In the genomic region with DNA sequence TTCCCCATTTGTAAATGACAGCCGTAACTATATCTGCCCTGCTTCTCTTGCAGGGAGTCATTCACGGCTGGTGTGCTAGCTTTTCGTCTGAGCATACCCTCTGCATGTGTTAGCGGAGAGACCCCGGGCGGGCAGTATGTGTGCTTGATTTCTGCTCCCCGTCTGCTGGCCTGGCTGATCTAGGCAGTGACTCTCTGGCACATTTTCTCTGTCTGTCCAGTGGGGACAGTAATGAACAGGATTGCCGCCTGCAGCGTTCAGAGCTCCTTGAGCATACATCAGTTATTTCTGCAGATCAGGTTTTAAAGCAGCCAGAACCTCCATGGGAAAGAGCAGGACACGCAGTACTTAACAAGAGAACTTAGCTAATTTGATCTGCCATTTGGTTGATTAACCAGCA, we compare ENCODE assay signal across 13 cellular contexts.
A peak's percentile ranks its signal among the peaks of the same experiment; 100 is the strongest.
DNase-seq lines count a peak whose midpoint lies in the region; ATAC-seq and TF ChIP-seq lines count a peak whose summit lies in the region.
"Had no signal": no experiment of that assay in that cellular context is flagged by ENCODE, and none has a peak within 500 bp of the region (broad histone marks: within the 10 kb centered on the region; RNA-seq: fewer than 3 reads in every experiment).

No MANE protein-coding gene starts in this region.

- CTCF ChIA-PET in CD4-positive, alpha-beta T cell (lab: Charles Lee), result interaction anchor here (2.6 kb wide), 1 partner anchor 10 kb away, joined by 6 read pairs; no protein-coding TSS in a partner anchor
- CTCF ChIA-PET in activated B cell treated with CpG ODN at 0.5 μM for 24 hours (lab: Charles Lee), result interaction anchor here (1.1 kb wide), 2 partner anchors 10 to 33 kb away, joined by 3 to 4 read pairs; no protein-coding TSS in a partner anchor

- no peak overlapping the region for H3K4me3 Mint-ChIP-seq in CD4-positive, alpha-beta T cell
- no peak overlapping the region for H3K4me3 Mint-ChIP-seq in activated B cell treated with CpG ODN at 0.5 μM for 24 hours
- H3K4me3 Mint-ChIP-seq: activated naive CD8-positive, alpha-beta T cell treated with anti-CD3 and anti-CD28 coated beads, Interleukin-2, amount 10 ng/mL, durations not matched to agents 7 days and 5 days had no signal

- peaks cover 97% of the 10 kb centered on the region for H3K4me1 Mint-ChIP-seq in CD4-positive, alpha-beta T cell (ENCODE audit: low read depth)
- peaks cover 93% of the 10 kb centered on the region for H3K4me1 Mint-ChIP-seq in activated B cell treated with CpG ODN at 0.5 μM for 24 hours

- intact Hi-C loops in CD4-positive, alpha-beta T cell (cut with DNase I, micrococcal nuclease), result loop anchor here in 1 of 2 experiments (5.0 to 10.0 kb wide), 3 partner anchors 53 to 245 kb away; a partner anchor contains a TSS
- intact Hi-C loops in activated B cell treated with CpG ODN at 0.5 μM for 24 hours (cut with micrococcal nuclease), result no loop called here

- DNase-seq in CD4-positive, alpha-beta T cell, result no peak
- DNase-seq in G401 (ENCODE audit: low spot score) (peak; percentile 83), activated B cell treated with CpG ODN at 0.5 μM for 24 hours (no peak), midbrain (lab: John Stamatoyannopoulos, UW) (peak; percentile 40), foreskin keratinocyte (no peak)
- DNase-seq in activated CD4-positive, alpha-beta T cell treated with anti-CD3 and anti-CD28 coated beads for 1 hour, result no peak
- DNase-seq: activated CD4-positive, alpha-beta T cell treated with anti-CD3 and anti-CD28 coated beads for 4 hours; activated naive CD8-positive, alpha-beta T cell treated with anti-CD3 and anti-CD28 coated beads, Interleukin-2, amount 10 ng/mL, durations not matched to agents 7 days and 5 days; HCEC 1CT; NCI-H1694; sigmoid colon had no signal

- no peak overlapping the region for H3K27ac ChIP-seq in CD4-positive, alpha-beta T cell (ENCODE audit: low read depth, low read length)
- no peak overlapping the region for H3K27ac ChIP-seq in foreskin keratinocyte
- H3K27ac ChIP-seq: sigmoid colon had no signal

- no peaks in the 10 kb centered on the region for H3K9me3 Mint-ChIP-seq in CD4-positive, alpha-beta T cell
- no peaks in the 10 kb centered on the region for H3K9me3 Mint-ChIP-seq in activated B cell treated with CpG ODN at 0.5 μM for 24 hours
- H3K9me3 Mint-ChIP-seq: activated naive CD8-positive, alpha-beta T cell treated with anti-CD3 and anti-CD28 coated beads, Interleukin-2, amount 10 ng/mL, durations not matched to agents 7 days and 5 days had no signal

- peak overlapping the region; percentile 93 for H3K27ac Mint-ChIP-seq in CD4-positive, alpha-beta T cell
- H3K27ac Mint-ChIP-seq in activated B cell treated with CpG ODN at 0.5 μM for 24 hours, result peak overlapping the region; percentile 26
- H3K27ac Mint-ChIP-seq: activated naive CD8-positive, alpha-beta T cell treated with anti-CD3 and anti-CD28 coated beads, Interleukin-2, amount 10 ng/mL, durations not matched to agents 7 days and 5 days had no signal

- POLR2A ChIA-PET in CD4-positive, alpha-beta T cell (lab: Charles Lee), result interaction anchor here (0.9 kb wide), 1 partner anchor 81 kb away, joined by 3 read pairs; no protein-coding TSS in a partner anchor
- POLR2A ChIA-PET in activated B cell treated with CpG ODN at 0.5 μM for 24 hours (lab: Charles Lee), result interaction anchor here (1.9 kb wide), 1 partner anchor 18 kb away, joined by 5 read pairs; no protein-coding TSS in a partner anchor

- H3K36me3 Mint-ChIP-seq in CD4-positive, alpha-beta T cell (ENCODE audit: low read depth), result no peaks in the 10 kb centered on the region
- H3K36me3 Mint-ChIP-seq in activated B cell treated with CpG ODN at 0.5 μM for 24 hours (ENCODE audit: low read depth), result peaks cover 92% of the 10 kb centered on the region

- ATAC-seq in CD4-positive, alpha-beta T cell (ENCODE audit: poor library complexity), result no peak
- ATAC-seq in activated B cell treated with CpG ODN at 0.5 μM for 24 hours (ENCODE audit: low read depth) (no peak), HG02970 (IDR thresholded peaks at IDR 0.05; ENCODE audit: low FRiP score, unreplicated experiment) (no peak), foreskin keratinocyte (no peak)
- ATAC-seq: GM12878 had no signal

- no peaks in the 10 kb centered on the region for H3K27me3 ChIP-seq in CD4-positive, alpha-beta T cell (ENCODE audit: control insufficient read depth, insufficient read depth, low read length)
- H3K27me3 ChIP-seq in foreskin keratinocyte, result no peaks in the 10 kb centered on the region
- H3K27me3 ChIP-seq: sigmoid colon had no signal

- in situ Hi-C loops in G401 (cut with HindIII; ENCODE audit: low sequenced_read_pairs), result no loop called here

- no peak for TF ChIP-seq CTCF in CD4-positive, alpha-beta T cell (IDR thresholded peaks at IDR 0.05)
- no peak for TF ChIP-seq CTCF in activated B cell treated with CpG ODN at 0.5 μM for 24 hours (IDR thresholded peaks at IDR 0.05)
- no peak for TF ChIP-seq CTCF in foreskin keratinocyte (conservative IDR thresholded peaks at IDR 0.05)

- no peaks in the 10 kb centered on the region for H3K4me1 ChIP-seq in foreskin keratinocyte

- H3K27me3 Mint-ChIP-seq in CD4-positive, alpha-beta T cell, result no peaks in the 10 kb centered on the region
- H3K27me3 Mint-ChIP-seq in activated B cell treated with CpG ODN at 0.5 μM for 24 hours, result no peaks in the 10 kb centered on the region
- H3K27me3 Mint-ChIP-seq: activated naive CD8-positive, alpha-beta T cell treated with anti-CD3 and anti-CD28 coated beads, Interleukin-2, amount 10 ng/mL, durations not matched to agents 7 days and 5 days had no signal

- H3K9me3 ChIP-seq in CD4-positive, alpha-beta T cell (ENCODE audit: control insufficient read depth, low read length), result no peaks in the 10 kb centered on the region
- H3K9me3 ChIP-seq: sigmoid colon had no signal

Comparison
In these comparisons a context has a peak if more than half of its experiments do, and no peak if none do; other contexts are left out.
1. DNase-seq: peak in G401 (single experiment) and midbrain (single experiment); none in CD4-positive, alpha-beta T cell (0 of 10), activated B cell treated with CpG ODN at 0.5 μM for 24 hours (single experiment), activated CD4-positive, alpha-beta T cell treated with anti-CD3 and anti-CD28 coated beads for 1 hour (single experiment) and foreskin keratinocyte (0 of 2).